In genomic region chr13:98653471-98653985, GRCh38 we compare ENCODE assay signal across 8 cellular contexts.
A peak's percentile ranks its signal among the peaks of the same experiment; 100 is the strongest.
DNase-seq lines count a peak whose midpoint lies in the region; ATAC-seq and TF ChIP-seq lines count a peak whose summit lies in the region.

No MANE protein-coding gene starts in this region.

- ATAC-seq in GM19397 (IDR thresholded peaks at IDR 0.05; ENCODE audit: unreplicated experiment) (peak; percentile 91), HG03521 (IDR thresholded peaks at IDR 0.05; ENCODE audit: unreplicated experiment) (peak; percentile 89), mucosa of descending colon (peak; percentile 75)

- DNase-seq in COLO668 (lab: John Stamatoyannopoulos, UW; ENCODE audit: unreplicated experiment) (peak; percentile 89), NCI-H82 treated with DMSO at 0.1 percent for 48 hours (lab: John Stamatoyannopoulos, UW; ENCODE audit: unreplicated experiment) (peak; percentile 89), endothelial cell (ENCODE audit: low spot score) (peak; percentile 79), mucosa of descending colon (peak; percentile 64 to 95 (median 85))
- DNase-seq in activated CD8-positive, alpha-beta memory T cell treated with anti-CD3 and anti-CD28 coated beads for 48 hours (ENCODE audit: low read depth in 2 of 3, low spot score in 2 of 3) = peak; percentile 29 to 40 (median 36)
- peak; percentile 62 for DNase-seq in stimulated activated CD8-positive, alpha-beta memory T cell treated with anti-CD3 and anti-CD28 coated beads, Interleukin-4, amount 100 ng/mL, for 24 hours (ENCODE audit: low read depth)

- H3K36me3 ChIP-seq in mucosa of descending colon (ENCODE audit: low read depth) = no peaks in the 10 kb centered on the region

- H3K4me1 ChIP-seq in mucosa of descending colon (ENCODE audit: low read depth) = peaks cover 23% of the 10 kb centered on the region

- no peaks in the 10 kb centered on the region for H3K4me1 Mint-ChIP-seq in endothelial cell (ENCODE audit: unreplicated experiment)

- intact Hi-C loops in mucosa of descending colon (cut with DNase I, micrococcal nuclease) = loop anchor here (5.0 to 10.0 kb wide), 2 partner anchors 206 to 209 kb away; no protein-coding TSS in a partner anchor

- no peak overlapping the region for H3K4me3 Mint-ChIP-seq in endothelial cell (ENCODE audit: unreplicated experiment)

- peaks cover 5% of the 10 kb centered on the region for H3K9me3 Mint-ChIP-seq in endothelial cell (ENCODE audit: unreplicated experiment)

- H3K9me3 ChIP-seq in mucosa of descending colon = no peaks in the 10 kb centered on the region

- H3K27ac Mint-ChIP-seq in endothelial cell (ENCODE audit: unreplicated experiment) = no peak overlapping the region

- H3K4me3 ChIP-seq in mucosa of descending colon = no peak overlapping the region

- H3K36me3 Mint-ChIP-seq in endothelial cell (ENCODE audit: low read depth, unreplicated experiment) = no peaks in the 10 kb centered on the region

- peak; percentile 82 for TF ChIP-seq CTCF in endothelial cell (IDR thresholded peaks at IDR 0.05; ENCODE audit: unreplicated experiment)
- peak; percentile 94 for TF ChIP-seq CTCF in mucosa of descending colon (IDR thresholded peaks at IDR 0.05)

- H3K27me3 Mint-ChIP-seq in endothelial cell (ENCODE audit: unreplicated experiment) = peaks cover 1% of the 10 kb centered on the region

Comparison
In these comparisons a context has a peak if more than half of its experiments do, and no peak if none do; other contexts are left out.
1. DNase-seq: peak in every context shown above with its lines; median percentile 89 in COLO668; 89 in NCI-H82 treated with DMSO at 0.1 percent for 48 hours; 85 in mucosa of descending colon; 79 in endothelial cell; 62 in stimulated activated CD8-positive, alpha-beta memory T cell treated with anti-CD3 and anti-CD28 coated beads, Interleukin-4, amount 100 ng/mL, for 24 hours; 36 in activated CD8-positive, alpha-beta memory T cell treated with anti-CD3 and anti-CD28 coated beads for 48 hours.